12 cellular contexts compared by ENCODE assay signal in genomic region chr6:143299253-143300166, GRCh38.
DNase-seq lines count a peak whose midpoint lies in the region; ATAC-seq and TF ChIP-seq lines count a peak whose summit lies in the region.
"Had no signal": no experiment of that assay in that cellular context is flagged by ENCODE, and none has a peak within 500 bp of the region (broad histone marks: within the 10 kb centered on the region; RNA-seq: fewer than 3 reads in every experiment).

No MANE protein-coding gene starts in this region.

- DNase-seq in activated T-cell treated with anti-CD3 and anti-CD28 coated beads, Interleukin-2, amount 50 U/mL, for 4 hours = no peak
- DNase-seq in activated T-cell treated with anti-CD3 and anti-CD28 coated beads for 4 hours (no peak), progenitor cell of endocrine pancreas (ENCODE audit: low spot score, unreplicated experiment) (no peak)
- DNase-seq in effector CD8-positive, alpha-beta T cell (lab: John Stamatoyannopoulos, UW) = no peak
- no peak for DNase-seq in activated CD4-positive, alpha-beta T cell treated with anti-CD3 and anti-CD28 coated beads for 4 hours
- no peak for DNase-seq in activated T-helper 1 cell treated with anti-CD3 and anti-CD28 coated beads, Interleukin-12 subunit alpha, Interleukin-12 subunit beta, Interleukin-2, Interleukin-4 antibody, amounts not matched to agents 30 ng/mL and 10 ng/mL and 1 ng/mL, durations not matched to agents 14 hours and 24 hours and 36 hours (ENCODE audit: low spot score)
- DNase-seq: EL; NCI-H1048; stimulated activated CD4-positive, alpha-beta T cell treated with anti-CD3 and anti-CD28 coated beads, Interleukin-2, amount 100 ng/mL, for 48 hours; T-cell had no signal

- no peaks in the 10 kb centered on the region for H3K4me1 Mint-ChIP-seq in activated T-cell treated with anti-CD3 and anti-CD28 coated beads, Interleukin-2, amount 50 U/mL, for 4 hours (ENCODE audit: low read depth)
- H3K4me1 Mint-ChIP-seq in progenitor cell of endocrine pancreas (ENCODE audit: low read depth) = peaks cover 19% of the 10 kb centered on the region
- H3K4me1 Mint-ChIP-seq in activated T-helper 1 cell treated with anti-CD3 and anti-CD28 coated beads, Interleukin-12 subunit alpha, Interleukin-12 subunit beta, Interleukin-2, Interleukin-4 antibody, amounts not matched to agents 30 ng/mL and 10 ng/mL and 1 ng/mL, durations not matched to agents 14 hours and 24 hours and 36 hours (ENCODE audit: low read depth) = no peaks in the 10 kb centered on the region
- H3K4me1 Mint-ChIP-seq: T-cell had no signal

- peak; percentile 23 for TF ChIP-seq CTCF in progenitor cell of endocrine pancreas (IDR thresholded peaks at IDR 0.05; ENCODE audit: unreplicated experiment)

- H3K9me3 Mint-ChIP-seq in activated T-cell treated with anti-CD3 and anti-CD28 coated beads, Interleukin-2, amount 50 U/mL, for 4 hours = peaks cover 16% of the 10 kb centered on the region
- H3K9me3 Mint-ChIP-seq in progenitor cell of endocrine pancreas (ENCODE audit: low read depth) = no peaks in the 10 kb centered on the region
- H3K9me3 Mint-ChIP-seq in activated T-helper 1 cell treated with anti-CD3 and anti-CD28 coated beads, Interleukin-12 subunit alpha, Interleukin-12 subunit beta, Interleukin-2, Interleukin-4 antibody, amounts not matched to agents 30 ng/mL and 10 ng/mL and 1 ng/mL, durations not matched to agents 14 hours and 24 hours and 36 hours = peaks cover 9% of the 10 kb centered on the region

- intact Hi-C loops in activated T-helper 1 cell treated with anti-CD3 and anti-CD28 coated beads, Interleukin-12 subunit alpha, Interleukin-12 subunit beta, Interleukin-2, Interleukin-4 antibody, amounts not matched to agents 30 ng/mL and 10 ng/mL and 1 ng/mL, durations not matched to agents 14 hours and 24 hours and 36 hours (cut with micrococcal nuclease) = no loop called here

- no peaks in the 10 kb centered on the region for H3K27me3 Mint-ChIP-seq in activated T-cell treated with anti-CD3 and anti-CD28 coated beads, Interleukin-2, amount 50 U/mL, for 4 hours (ENCODE audit: low read depth)
- peaks cover 26% of the 10 kb centered on the region for H3K27me3 Mint-ChIP-seq in progenitor cell of endocrine pancreas
- H3K27me3 Mint-ChIP-seq in activated T-helper 1 cell treated with anti-CD3 and anti-CD28 coated beads, Interleukin-12 subunit alpha, Interleukin-12 subunit beta, Interleukin-2, Interleukin-4 antibody, amounts not matched to agents 30 ng/mL and 10 ng/mL and 1 ng/mL, durations not matched to agents 14 hours and 24 hours and 36 hours (ENCODE audit: insufficient read depth) = no peaks in the 10 kb centered on the region
- H3K27me3 Mint-ChIP-seq: T-cell had no signal

- ATAC-seq in activated T-cell treated with anti-CD3 and anti-CD28 coated beads, Interleukin-2, amount 50 U/mL, for 4 hours = peak; percentile 60 to 92
- peak; percentile 94 for ATAC-seq in GM21515 (IDR thresholded peaks at IDR 0.05; ENCODE audit: unreplicated experiment)
- ATAC-seq in HG03175 (IDR thresholded peaks at IDR 0.05; ENCODE audit: unreplicated experiment) = peak; percentile 75
- ATAC-seq: T-cell had no signal

- H3K4me3 Mint-ChIP-seq in activated T-cell treated with anti-CD3 and anti-CD28 coated beads, Interleukin-2, amount 50 U/mL, for 4 hours = no peak overlapping the region
- no peak overlapping the region for H3K4me3 Mint-ChIP-seq in progenitor cell of endocrine pancreas (ENCODE audit: low read depth)
- H3K4me3 Mint-ChIP-seq in activated T-helper 1 cell treated with anti-CD3 and anti-CD28 coated beads, Interleukin-12 subunit alpha, Interleukin-12 subunit beta, Interleukin-2, Interleukin-4 antibody, amounts not matched to agents 30 ng/mL and 10 ng/mL and 1 ng/mL, durations not matched to agents 14 hours and 24 hours and 36 hours = no peak overlapping the region
- H3K4me3 Mint-ChIP-seq: T-cell had no signal

- peaks cover 4% of the 10 kb centered on the region for H3K36me3 Mint-ChIP-seq in activated T-cell treated with anti-CD3 and anti-CD28 coated beads, Interleukin-2, amount 50 U/mL, for 4 hours (ENCODE audit: insufficient read depth)
- peaks cover 7% of the 10 kb centered on the region for H3K36me3 Mint-ChIP-seq in progenitor cell of endocrine pancreas (ENCODE audit: insufficient read depth)
- H3K36me3 Mint-ChIP-seq in activated T-helper 1 cell treated with anti-CD3 and anti-CD28 coated beads, Interleukin-12 subunit alpha, Interleukin-12 subunit beta, Interleukin-2, Interleukin-4 antibody, amounts not matched to agents 30 ng/mL and 10 ng/mL and 1 ng/mL, durations not matched to agents 14 hours and 24 hours and 36 hours (ENCODE audit: low read depth) = no peaks in the 10 kb centered on the region

- no peak overlapping the region for H3K27ac Mint-ChIP-seq in progenitor cell of endocrine pancreas
- no peak overlapping the region for H3K27ac Mint-ChIP-seq in activated T-helper 1 cell treated with anti-CD3 and anti-CD28 coated beads, Interleukin-12 subunit alpha, Interleukin-12 subunit beta, Interleukin-2, Interleukin-4 antibody, amounts not matched to agents 30 ng/mL and 10 ng/mL and 1 ng/mL, durations not matched to agents 14 hours and 24 hours and 36 hours
- H3K27ac Mint-ChIP-seq: T-cell had no signal
